18 cellular contexts compared by ENCODE assay signal in the genomic region with DNA sequence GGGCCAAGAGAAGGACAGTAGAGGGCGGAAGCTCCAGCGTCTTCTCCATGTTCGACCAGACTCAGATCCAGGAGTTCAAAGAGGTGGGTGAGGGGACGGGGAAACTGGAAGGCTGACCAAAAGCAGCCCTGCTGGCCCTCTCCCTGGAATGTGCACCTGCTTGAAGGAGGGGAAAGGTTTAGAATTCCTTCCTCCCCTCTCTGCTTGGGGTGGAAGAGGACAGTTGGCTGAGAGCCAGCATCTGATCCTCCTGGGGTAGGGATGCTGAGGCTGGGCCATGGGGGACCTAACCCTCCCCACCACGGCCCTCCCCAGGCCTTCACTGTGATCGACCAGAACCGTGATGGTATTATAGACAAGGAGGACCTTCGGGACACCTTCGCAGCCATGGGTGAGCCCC. TPM values are rescaled to one million over a fixed set of nuclear protein-coding genes. Genes with fewer than 3 reads are reported as not detected.
DNase-seq lines count a peak whose midpoint lies in the region; ATAC-seq, FAIRE-seq and TF ChIP-seq lines count a peak whose summit lies in the region.
"Had no signal": no experiment of that assay in that cellular context is flagged by ENCODE, and none has a peak within 500 bp of the region (broad histone marks: within the 10 kb centered on the region; RNA-seq: fewer than 3 reads in every experiment).

No MANE protein-coding gene starts in this region.

- intact Hi-C loops in thyroid gland (cut with DNase I): no loop called here

- peaks cover 49% of the 10 kb centered on the region for H3K4me1 ChIP-seq in CD4-positive, CD25-positive, alpha-beta regulatory T cell (ENCODE audit: control insufficient read depth, insufficient read depth, low read length, poor library complexity, severe bottlenecking)
- peaks cover 11% of the 10 kb centered on the region for H3K4me1 ChIP-seq in GM23338 (ENCODE audit: insufficient read depth)
- H3K4me1 ChIP-seq in thyroid gland: peaks cover 12 to 21% of the 10 kb centered on the region in 2 donors

- H3K9me3 Mint-ChIP-seq in CD4-positive, CD25-positive, alpha-beta regulatory T cell: peaks cover 0 to 2% (median 0%) of the 10 kb centered on the region in 7 donors
- no peaks in the 10 kb centered on the region; the same call in 1 of the 3 replicates for H3K9me3 Mint-ChIP-seq in GM23338
- H3K9me3 Mint-ChIP-seq in central memory CD8-positive, alpha-beta T cell: no peaks in the 10 kb centered on the region
- no peaks in the 10 kb centered on the region for H3K9me3 Mint-ChIP-seq in neural crest cell
- H3K9me3 Mint-ChIP-seq: stimulated activated naive CD8-positive, alpha-beta T cell treated with anti-CD3 and anti-CD28 coated beads, Interleukin-15, amount 100 ng/mL, for 72 hours had no signal

- H3K9me3 ChIP-seq in CD4-positive, CD25-positive, alpha-beta regulatory T cell (ENCODE audit: control insufficient read depth in 2 of 2, low read length in 2 of 2): no peaks in the 10 kb centered on the region
- H3K9me3 ChIP-seq in thyroid gland: no peaks in the 10 kb centered on the region
- H3K9me3 ChIP-seq: BE2C, colonic mucosa, esophagus squamous epithelium had no signal

- no peak overlapping the region for H3K4me3 ChIP-seq in CD4-positive, CD25-positive, alpha-beta regulatory T cell (ENCODE audit: low read depth, low read length)
- H3K4me3 ChIP-seq in GM23338 (no peak overlapping the region), thyroid gland (replicated peaks in 1 of 3) (no peak overlapping the region)
- H3K4me3 ChIP-seq: colonic mucosa, esophagus squamous epithelium, SK-N-MC had no signal

- H3K27ac Mint-ChIP-seq in CD4-positive, CD25-positive, alpha-beta regulatory T cell: peak overlapping the region in 2 of 3 donors; percentile 75 to 100
- H3K27ac Mint-ChIP-seq in GM23338 (no peak overlapping the region), neural crest cell (ENCODE audit: unreplicated experiment) (no peak overlapping the region)
- peak overlapping the region; percentile 62 for H3K27ac Mint-ChIP-seq in central memory CD8-positive, alpha-beta T cell (ENCODE audit: low read depth)

- no peak overlapping the region for H2AFZ ChIP-seq in GM23338

- TF ChIP-seq POLR2A in GM12891 (IDR thresholded peaks at IDR 0.05; ENCODE audit: low read depth, low read length): no peak
- TF ChIP-seq POLR2A in thyroid gland (IDR thresholded peaks at IDR 0.05): no peak

- TF ChIP-seq CTCF in GM23338 (conservative IDR thresholded peaks at IDR 0.05; ENCODE audit: low read depth in 2 of 2) (no peak), neural crest cell (conservative IDR thresholded peaks at IDR 0.05) (no peak), thyroid gland (IDR thresholded peaks at IDR 0.05) (no peak)

- peaks cover 9% of the 10 kb centered on the region for H3K27me3 Mint-ChIP-seq in CD4-positive, CD25-positive, alpha-beta regulatory T cell
- H3K27me3 Mint-ChIP-seq in GM23338 (ENCODE audit: insufficient read depth, low read depth, poor library complexity) (peaks cover 30% of the 10 kb centered on the region), neural crest cell (ENCODE audit: low read depth) (no peaks in the 10 kb centered on the region)
- H3K27me3 Mint-ChIP-seq in central memory CD8-positive, alpha-beta T cell: no peaks in the 10 kb centered on the region
- H3K27me3 Mint-ChIP-seq: stimulated activated naive CD8-positive, alpha-beta T cell treated with anti-CD3 and anti-CD28 coated beads, Interleukin-15, amount 100 ng/mL, for 72 hours had no signal

- peaks cover 0 to 60% (median 35%) of the 10 kb centered on the region in 4 donors for H3K4me1 Mint-ChIP-seq in CD4-positive, CD25-positive, alpha-beta regulatory T cell
- H3K4me1 Mint-ChIP-seq in GM23338 (peaks cover 27% of the 10 kb centered on the region), neural crest cell (peaks cover 45% of the 10 kb centered on the region)
- H3K4me1 Mint-ChIP-seq in central memory CD8-positive, alpha-beta T cell: peaks cover 54% of the 10 kb centered on the region

- no peak for DNase-seq in CD4-positive, CD25-positive, alpha-beta regulatory T cell
- DNase-seq in GM23338 (ENCODE audit: low spot score): peak; percentile 46
- DNase-seq in central memory CD8-positive, alpha-beta T cell (ENCODE audit: low spot score in 2 of 2): no peak
- DNase-seq in neural crest cell (ENCODE audit: low read depth, low spot score): no peak
- no peak for DNase-seq in GM12891 (ENCODE audit: insufficient read length, low spot score)
- no peak for DNase-seq in thyroid gland
- DNase-seq in iPS-NIHi11 (ENCODE audit: low spot score): no peak
- DNase-seq: BE2C; colonic mucosa; DMS79; esophagus squamous epithelium; left colon; NCI-H1417 treated with DMSO at 0.1 percent for 48 hours; NCI-H345; stimulated activated naive CD8-positive, alpha-beta T cell treated with anti-CD3 and anti-CD28 coated beads, Interleukin-15, amount 100 ng/mL, for 72 hours had no signal

- ATAC-seq in CD4-positive, CD25-positive, alpha-beta regulatory T cell (ENCODE audit: low read depth in 2 of 2): no peak
- ATAC-seq in GM23338 (no peak), GM19035 (IDR thresholded peaks at IDR 0.05; ENCODE audit: unreplicated experiment) (no peak)
- ATAC-seq in central memory CD8-positive, alpha-beta T cell (replicated peaks; ENCODE audit: extremely low read depth, poor library complexity, severe bottlenecking): no peak
- ATAC-seq: left colon; sciatic nerve; stimulated activated naive CD8-positive, alpha-beta T cell treated with anti-CD3 and anti-CD28 coated beads, Interleukin-15, amount 100 ng/mL, for 72 hours had no signal

- H3K27ac ChIP-seq in CD4-positive, CD25-positive, alpha-beta regulatory T cell (ENCODE audit: insufficient read depth, low read length, poor library complexity, severe bottlenecking): peak overlapping the region; percentile 100
- H3K27ac ChIP-seq in GM23338 (ENCODE audit: low read depth) (peak overlapping the region; percentile 100; the same call in 1 of the 2 replicates), thyroid gland (no peak overlapping the region)
- H3K27ac ChIP-seq: colonic mucosa, SK-N-MC had no signal

- H3K4me2 ChIP-seq in GM23338: no peak overlapping the region

- no peaks in the 10 kb centered on the region for H3K27me3 ChIP-seq in CD4-positive, CD25-positive, alpha-beta regulatory T cell (ENCODE audit: control insufficient read depth, insufficient read depth, low read length)
- H3K27me3 ChIP-seq in GM23338 (ENCODE audit: insufficient read depth) (no peaks in the 10 kb centered on the region), thyroid gland (no peaks in the 10 kb centered on the region)
- H3K27me3 ChIP-seq: BE2C, colonic mucosa, esophagus squamous epithelium had no signal

- H3K9me2 ChIP-seq in GM23338 (ENCODE audit: insufficient read depth): no peaks in the 10 kb centered on the region

- H4K20me1 ChIP-seq in GM23338 (replicated peaks; ENCODE audit: insufficient read depth): no peaks in the 10 kb centered on the region

- no peaks in the 10 kb centered on the region for H3K36me3 ChIP-seq in CD4-positive, CD25-positive, alpha-beta regulatory T cell (ENCODE audit: control insufficient read depth, insufficient read depth, low read length)
- H3K36me3 ChIP-seq in GM23338 (ENCODE audit: insufficient read depth): no peaks in the 10 kb centered on the region
- H3K36me3 ChIP-seq in thyroid gland: no peaks in the 10 kb centered on the region
- H3K36me3 ChIP-seq: BE2C, colonic mucosa, esophagus squamous epithelium had no signal

- H3K79me2 ChIP-seq in GM23338 (replicated peaks; ENCODE audit: insufficient read depth): 0 out of 2 replicates have a peak, but pooled peaks cover 4% of the 10 kb centered on the region

- peak overlapping the region in 1 of 4 donors; percentile 15 for H3K4me3 Mint-ChIP-seq in CD4-positive, CD25-positive, alpha-beta regulatory T cell
- peak overlapping the region; percentile 12; the same call in 1 of the 3 replicates for H3K4me3 Mint-ChIP-seq in GM23338
- H3K4me3 Mint-ChIP-seq in central memory CD8-positive, alpha-beta T cell: no peak overlapping the region
- peak overlapping the region; percentile 68 for H3K4me3 Mint-ChIP-seq in neural crest cell

- peaks cover 24% of the 10 kb centered on the region for H3F3A ChIP-seq in GM23338 (replicated peaks; ENCODE audit: low read depth)

- WGBS in thyroid gland, 2 donors: 80 to 86% methylated on average over 5 to 7 of the region's 9 CpGs

- H3K36me3 Mint-ChIP-seq in CD4-positive, CD25-positive, alpha-beta regulatory T cell: peaks cover 4% of the 10 kb centered on the region
- H3K36me3 Mint-ChIP-seq in GM23338 (ENCODE audit: low read depth): peaks cover 3% of the 10 kb centered on the region; the same call in 2 of the 3 replicates
- peaks cover 26% of the 10 kb centered on the region for H3K36me3 Mint-ChIP-seq in central memory CD8-positive, alpha-beta T cell (ENCODE audit: insufficient read depth)
- H3K36me3 Mint-ChIP-seq in neural crest cell (ENCODE audit: low read depth): peaks cover 3% of the 10 kb centered on the region

- FAIRE-seq in GM12891 (lab: Jason Lieb, UNC): no peak

RNA-seq across cellular contexts. Expression of a gene that starts 1.2 kb away (rescaled TPM):
- total RNA-seq in CD4-positive, CD25-positive, alpha-beta regulatory T cell: 4.1 TPM
- polyA plus RNA-seq in CD4-positive, CD25-positive, alpha-beta regulatory T cell: 1 to 10 TPM in 1 of 4 donors, not detected in 3; 1.7 TPM
- not detected in 2 replicates for total RNA-seq in GM23338 (2014; rRNA removed; shearing (Covaris generic))
- 3.5 and 7.3 TPM in 2 replicates for polyA plus RNA-seq in GM23338 (2016; fragmentation: Nextera tagmentation; extraction: Ambion mirVana)
- total RNA-seq in neural crest cell (not detected in 2 replicates), thyroid gland (not detected)
- 1.2 TPM for polyA plus RNA-seq in GM12891 (2012; ENCODE audit: low read depth, missing spikeins)
- total RNA-seq: esophagus squamous epithelium, left colon, sciatic nerve had no signal

RNA-seq across cellular contexts. Expression of a gene that starts 5.5 kb away (rescaled TPM):
- 32.2 TPM for total RNA-seq in CD4-positive, CD25-positive, alpha-beta regulatory T cell
- polyA plus RNA-seq in CD4-positive, CD25-positive, alpha-beta regulatory T cell: 10 to 100 TPM in 1 of 4 donors, 1 to 10 TPM in 3; 7.1 to 11.7 (median 8.2) TPM
- 19.6 and 30.8 TPM in 2 replicates for total RNA-seq in GM23338 (2014; rRNA removed; shearing (Covaris generic))
- polyA plus RNA-seq in GM23338 (2016; fragmentation: Nextera tagmentation; extraction: Ambion mirVana): 13.3 TPM in 2 replicates
- 39.7 and 45.6 TPM in 2 replicates for total RNA-seq in neural crest cell
- 18.0 TPM for polyA plus RNA-seq in GM12891 (2012; ENCODE audit: low read depth, missing spikeins)
- total RNA-seq in thyroid gland: 10 to 100 TPM; 26.6 to 38.1 (median 33.5) TPM

RNA-seq across cellular contexts. Expression of a gene that starts 6.5 kb away (rescaled TPM):
- total RNA-seq in CD4-positive, CD25-positive, alpha-beta regulatory T cell: 198 TPM
- 100 to 1,000 TPM; 157 to 205 (median 170) TPM for polyA plus RNA-seq in CD4-positive, CD25-positive, alpha-beta regulatory T cell
- total RNA-seq in GM23338 (2014; rRNA removed; shearing (Covaris generic)): 0.21 and 0.35 TPM in 2 replicates
- 3.3 and 3.9 TPM in 2 replicates for polyA plus RNA-seq in GM23338 (2016; fragmentation: Nextera tagmentation; extraction: Ambion mirVana)
- 2.3 and 2.9 TPM in 2 replicates for total RNA-seq in neural crest cell
- polyA plus RNA-seq in GM12891 (2012; ENCODE audit: low read depth, missing spikeins): 80.3 TPM
- 1 to 10 TPM in 3 of 4 donors, under 1 TPM in 1; 0.56 to 3.4 (median 1.4) TPM for total RNA-seq in thyroid gland

RNA-seq across cellular contexts. Expression of a gene that starts 19.4 kb away (rescaled TPM):
- 6.0 TPM for total RNA-seq in CD4-positive, CD25-positive, alpha-beta regulatory T cell
- polyA plus RNA-seq in CD4-positive, CD25-positive, alpha-beta regulatory T cell: 1 to 10 TPM; 4.5 to 8.0 (median 6.7) TPM
- 37.9 and 44.3 TPM in 2 replicates for total RNA-seq in GM23338 (2014; rRNA removed; shearing (Covaris generic))
- 4.8 and 6.2 TPM in 2 replicates for polyA plus RNA-seq in GM23338 (2016; fragmentation: Nextera tagmentation; extraction: Ambion mirVana)
- total RNA-seq in neural crest cell (59.9 and 60.9 TPM in 2 replicates), thyroid gland (10 to 100 TPM in 2 of 4 donors, 1 to 10 TPM in 2; 8.5 to 12.2 (median 9.4) TPM)
- 3.8 TPM for polyA plus RNA-seq in GM12891 (2012; ENCODE audit: low read depth, missing spikeins)

RNA-seq across cellular contexts. Expression of a gene that starts 20.7 kb away (rescaled TPM):
- total RNA-seq in CD4-positive, CD25-positive, alpha-beta regulatory T cell: 46.7 TPM
- polyA plus RNA-seq in CD4-positive, CD25-positive, alpha-beta regulatory T cell: 10 to 100 TPM; 33.5 to 42.1 (median 37.2) TPM
- total RNA-seq in GM23338 (2014; rRNA removed; shearing (Covaris generic)): 33.9 and 38.7 TPM in 2 replicates
- polyA plus RNA-seq in GM23338 (2016; fragmentation: Nextera tagmentation; extraction: Ambion mirVana): 21.0 and 23.1 TPM in 2 replicates
- total RNA-seq in neural crest cell: 74.8 and 85.2 TPM in 2 replicates
- polyA plus RNA-seq in GM12891 (2012; ENCODE audit: low read depth, missing spikeins): 26.4 TPM
- 10 to 100 TPM; 39.1 to 68.5 (median 56.1) TPM for total RNA-seq in thyroid gland

Comparison
In these comparisons a context has a peak if more than half of its experiments do, and no peak if none do; other contexts are left out.
1. H3K27ac ChIP-seq: peak in CD4-positive, CD25-positive, alpha-beta regulatory T cell (single experiment) and GM23338 (single experiment); none in thyroid gland (0 of 3).
2. H3K27ac Mint-ChIP-seq: peak in CD4-positive, CD25-positive, alpha-beta regulatory T cell (2 of 3) and central memory CD8-positive, alpha-beta T cell (single experiment); none in GM23338 (single experiment) and neural crest cell (single experiment).
3. RNA of a gene that starts 6.5 kb away (total RNA-seq): 198 TPM in CD4-positive, CD25-positive, alpha-beta regulatory T cell (single experiment); 2.3 to 2.9 TPM in neural crest cell, 0.56 to 3.4 TPM in thyroid gland and 0.21 to 0.35 TPM in GM23338; every median in the first group is over 10 times any median in the second.